ENCODE assay signal across 1 cellular context in the genomic region with DNA sequence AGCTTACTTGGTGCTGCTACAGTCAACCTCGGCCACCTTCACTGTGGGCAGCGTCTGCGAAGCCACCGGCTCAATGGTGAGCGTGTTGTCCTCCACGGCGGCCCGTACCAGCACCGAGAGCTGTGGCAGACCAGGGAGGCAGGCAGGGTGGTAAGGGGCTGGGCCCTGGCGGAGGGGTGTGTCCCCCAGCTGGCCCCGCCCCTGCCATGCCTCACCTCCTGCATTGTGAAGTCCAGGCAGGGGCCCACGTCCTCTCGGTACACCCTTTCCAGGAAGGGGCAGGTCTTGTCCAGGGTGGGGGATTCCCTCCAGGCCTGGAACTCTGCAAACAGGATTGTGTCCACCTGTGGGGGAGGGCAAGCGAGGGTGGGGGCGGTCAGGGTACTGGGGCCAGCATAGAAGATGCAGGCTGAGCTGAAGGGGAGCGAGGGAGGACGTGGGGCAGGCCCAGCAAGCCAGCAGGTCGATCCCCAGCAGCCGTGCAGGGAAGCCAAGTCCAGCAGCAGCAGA.
TF ChIP-seq lines count a peak whose summit lies in the region.

No MANE protein-coding gene starts in this region.

TF ChIP-seq in HepG2, 621 proteins besides CTCF, POLR2A, EP300 and RAD21 (continued from another document):
- TF ChIP-seq, protein P1, sequence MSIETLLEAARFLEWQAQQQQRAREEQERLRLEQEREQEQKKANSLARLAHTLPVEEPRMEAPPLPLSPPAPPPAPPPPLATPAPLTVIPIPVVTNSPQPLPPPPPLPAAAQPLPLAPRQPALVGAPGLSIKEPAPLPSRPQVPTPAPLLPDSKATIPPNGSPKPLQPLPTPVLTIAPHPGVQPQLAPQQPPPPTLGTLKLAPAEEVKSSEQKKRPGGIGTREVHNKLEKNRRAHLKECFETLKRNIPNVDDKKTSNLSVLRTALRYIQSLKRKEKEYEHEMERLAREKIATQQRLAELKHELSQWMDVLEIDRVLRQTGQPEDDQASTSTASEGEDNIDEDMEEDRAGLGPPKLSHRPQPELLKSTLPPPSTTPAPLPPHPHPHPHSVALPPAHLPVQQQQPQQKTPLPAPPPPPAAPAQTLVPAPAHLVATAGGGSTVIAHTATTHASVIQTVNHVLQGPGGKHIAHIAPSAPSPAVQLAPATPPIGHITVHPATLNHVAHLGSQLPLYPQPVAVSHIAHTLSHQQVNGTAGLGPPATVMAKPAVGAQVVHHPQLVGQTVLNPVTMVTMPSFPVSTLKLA (IDR thresholded peaks at IDR 0.05): no peak
- TF ChIP-seq ZNF773 (CRISPR knock-in tag; IDR thresholded peaks at IDR 0.05; ENCODE audit: borderline replicate concordance) (no peak), ELF1 (CRISPR knock-in tag; IDR thresholded peaks at IDR 0.05) (peak; percentile 34; the same call in 1 of the 2 replicates), TAF15 (IDR thresholded peaks at IDR 0.05; ENCODE audit: low read depth, low read length, poor library complexity, severe bottlenecking) (no peak), ZNF256 (CRISPR knock-in tag; conservative IDR thresholded peaks at IDR 0.05) (no peak), SRF (IDR thresholded peaks at IDR 0.05; ENCODE audit: low read depth, low read length) (no peak), FOXA1 (IDR thresholded peaks at IDR 0.05) (no peak), FOXA1 (CRISPR knock-in tag; IDR thresholded peaks at IDR 0.05) (no peak), ZNF530 (CRISPR knock-in tag; IDR thresholded peaks at IDR 0.05; ENCODE audit: low read depth) (no peak), SNRNP70 (IDR thresholded peaks at IDR 0.05; ENCODE audit: low read depth, low read length) (no peak), PAX8 (CRISPR knock-in tag; IDR thresholded peaks at IDR 0.05; ENCODE audit: borderline replicate concordance) (peak; percentile 67; the same call in 1 of the 2 replicates), MTF2 (CRISPR knock-in tag; IDR thresholded peaks at IDR 0.05; ENCODE audit: borderline replicate concordance) (no peak), ZBTB7A (CRISPR knock-in tag; IDR thresholded peaks at IDR 0.05) (peak; percentile 64), THYN1 (CRISPR knock-in tag; IDR thresholded peaks at IDR 0.05; ENCODE audit: borderline replicate concordance, low read depth) (no peak), HNF4A (CRISPR knock-in tag; IDR thresholded peaks at IDR 0.05) (no peak), NCOR1 (IDR thresholded peaks at IDR 0.05; ENCODE audit: borderline replicate concordance, low read length) (no peak), NPAS2 (CRISPR knock-in tag; IDR thresholded peaks at IDR 0.05; ENCODE audit: borderline replicate concordance) (no peak), SMAD3 (CRISPR knock-in tag; IDR thresholded peaks at IDR 0.05) (no peak), MED8 (CRISPR knock-in tag; IDR thresholded peaks at IDR 0.05; ENCODE audit: insufficient replicate concordance) (no peak), LCORL (IDR thresholded peaks at IDR 0.05) (no peak), LCORL (CRISPR knock-in tag; IDR thresholded peaks at IDR 0.05) (no peak; the same call in 1 of the 2 replicates), ZNF644 (CRISPR knock-in tag; IDR thresholded peaks at IDR 0.05; ENCODE audit: low read depth) (no peak), CENPX (CRISPR knock-in tag; IDR thresholded peaks at IDR 0.05) (no peak), CENPT (CRISPR knock-in tag; IDR thresholded peaks at IDR 0.05; ENCODE audit: low read depth) (no peak), ZNF354B (CRISPR knock-in tag; IDR thresholded peaks at IDR 0.05) (no peak), KAT2B (IDR thresholded peaks at IDR 0.05; ENCODE audit: borderline replicate concordance, low read depth, low read length) (no peak), SP1 (IDR thresholded peaks at IDR 0.05) (no peak), SP1 (CRISPR knock-in tag; IDR thresholded peaks at IDR 0.05) (peak; percentile 84), KMT2B (CRISPR knock-in tag; IDR thresholded peaks at IDR 0.05) (no peak), ZNF674 (CRISPR knock-in tag; IDR thresholded peaks at IDR 0.05; ENCODE audit: low read depth) (no peak), ZKSCAN8 (CRISPR knock-in tag; IDR thresholded peaks at IDR 0.05; ENCODE audit: borderline replicate concordance) (no peak), ZNF549 (CRISPR knock-in tag; IDR thresholded peaks at IDR 0.05) (no peak), HMGA1 (CRISPR knock-in tag; conservative IDR thresholded peaks at IDR 0.05) (no peak), ZNF124 (CRISPR knock-in tag; IDR thresholded peaks at IDR 0.05) (no peak), TEAD3 (CRISPR knock-in tag; optimal IDR thresholded peaks at IDR 0.05; ENCODE audit: borderline replicate concordance) (peak; percentile 15), ZNF761 (CRISPR knock-in tag; conservative IDR thresholded peaks at IDR 0.05) (0 out of 2 replicates have a peak, but pooled peaks have one; percentile 45), SIX4 (CRISPR knock-in tag; IDR thresholded peaks at IDR 0.05) (no peak), ZKSCAN1 (IDR thresholded peaks at IDR 0.05; ENCODE audit: low read length) (no peak), NONO (IDR thresholded peaks at IDR 0.05) (no peak), NONO (CRISPR knock-in tag; conservative IDR thresholded peaks at IDR 0.05) (no peak), ZMAT3 (CRISPR knock-in tag; conservative IDR thresholded peaks at IDR 0.05) (no peak)
- TF ChIP-seq, protein P2, sequence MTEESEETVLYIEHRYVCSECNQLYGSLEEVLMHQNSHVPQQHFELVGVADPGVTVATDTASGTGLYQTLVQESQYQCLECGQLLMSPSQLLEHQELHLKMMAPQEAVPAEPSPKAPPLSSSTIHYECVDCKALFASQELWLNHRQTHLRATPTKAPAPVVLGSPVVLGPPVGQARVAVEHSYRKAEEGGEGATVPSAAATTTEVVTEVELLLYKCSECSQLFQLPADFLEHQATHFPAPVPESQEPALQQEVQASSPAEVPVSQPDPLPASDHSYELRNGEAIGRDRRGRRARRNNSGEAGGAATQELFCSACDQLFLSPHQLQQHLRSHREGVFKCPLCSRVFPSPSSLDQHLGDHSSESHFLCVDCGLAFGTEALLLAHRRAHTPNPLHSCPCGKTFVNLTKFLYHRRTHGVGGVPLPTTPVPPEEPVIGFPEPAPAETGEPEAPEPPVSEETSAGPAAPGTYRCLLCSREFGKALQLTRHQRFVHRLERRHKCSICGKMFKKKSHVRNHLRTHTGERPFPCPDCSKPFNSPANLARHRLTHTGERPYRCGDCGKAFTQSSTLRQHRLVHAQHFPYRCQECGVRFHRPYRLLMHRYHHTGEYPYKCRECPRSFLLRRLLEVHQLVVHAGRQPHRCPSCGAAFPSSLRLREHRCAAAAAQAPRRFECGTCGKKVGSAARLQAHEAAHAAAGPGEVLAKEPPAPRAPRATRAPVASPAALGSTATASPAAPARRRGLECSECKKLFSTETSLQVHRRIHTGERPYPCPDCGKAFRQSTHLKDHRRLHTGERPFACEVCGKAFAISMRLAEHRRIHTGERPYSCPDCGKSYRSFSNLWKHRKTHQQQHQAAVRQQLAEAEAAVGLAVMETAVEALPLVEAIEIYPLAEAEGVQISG (CRISPR knock-in tag; IDR thresholded peaks at IDR 0.05): peak; percentile 25; the same call in 1 of the 2 replicates
- TF ChIP-seq, protein P3, sequence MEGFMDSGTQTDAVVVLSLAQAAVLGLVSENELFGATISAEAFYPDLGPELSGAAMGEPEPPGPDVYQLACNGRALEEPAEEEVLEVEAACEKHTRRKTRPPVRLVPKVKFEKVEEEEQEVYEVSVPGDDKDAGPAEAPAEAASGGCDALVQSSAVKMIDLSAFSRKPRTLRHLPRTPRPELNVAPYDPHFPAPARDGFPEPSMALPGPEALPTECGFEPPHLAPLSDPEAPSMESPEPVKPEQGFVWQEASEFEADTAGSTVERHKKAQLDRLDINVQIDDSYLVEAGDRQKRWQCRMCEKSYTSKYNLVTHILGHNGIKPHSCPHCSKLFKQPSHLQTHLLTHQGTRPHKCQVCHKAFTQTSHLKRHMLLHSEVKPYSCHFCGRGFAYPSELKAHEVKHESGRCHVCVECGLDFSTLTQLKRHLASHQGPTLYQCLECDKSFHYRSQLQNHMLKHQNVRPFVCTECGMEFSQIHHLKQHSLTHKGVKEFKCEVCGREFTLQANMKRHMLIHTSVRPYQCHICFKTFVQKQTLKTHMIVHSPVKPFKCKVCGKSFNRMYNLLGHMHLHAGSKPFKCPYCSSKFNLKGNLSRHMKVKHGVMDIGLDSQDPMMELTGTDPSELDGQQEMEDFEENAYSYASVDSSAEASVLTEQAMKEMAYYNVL (CRISPR knock-in tag; IDR thresholded peaks at IDR 0.05; ENCODE audit: borderline replicate concordance): no peak
- TF ChIP-seq, protein P4, sequence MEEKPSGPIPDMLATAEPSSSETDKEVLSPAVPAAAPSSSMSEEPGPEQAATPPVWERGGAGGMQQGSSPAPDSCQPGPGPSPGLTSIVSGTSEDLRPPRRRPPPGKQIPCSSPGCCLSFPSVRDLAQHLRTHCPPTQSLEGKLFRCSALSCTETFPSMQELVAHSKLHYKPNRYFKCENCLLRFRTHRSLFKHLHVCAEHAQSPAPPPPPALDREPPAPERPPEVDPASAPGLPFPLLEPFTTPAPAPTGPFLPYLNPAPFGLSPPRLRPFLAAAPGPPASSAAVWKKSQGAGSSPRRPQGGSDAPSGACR (CRISPR knock-in tag; IDR thresholded peaks at IDR 0.05): no peak
- TF ChIP-seq, protein P5, sequence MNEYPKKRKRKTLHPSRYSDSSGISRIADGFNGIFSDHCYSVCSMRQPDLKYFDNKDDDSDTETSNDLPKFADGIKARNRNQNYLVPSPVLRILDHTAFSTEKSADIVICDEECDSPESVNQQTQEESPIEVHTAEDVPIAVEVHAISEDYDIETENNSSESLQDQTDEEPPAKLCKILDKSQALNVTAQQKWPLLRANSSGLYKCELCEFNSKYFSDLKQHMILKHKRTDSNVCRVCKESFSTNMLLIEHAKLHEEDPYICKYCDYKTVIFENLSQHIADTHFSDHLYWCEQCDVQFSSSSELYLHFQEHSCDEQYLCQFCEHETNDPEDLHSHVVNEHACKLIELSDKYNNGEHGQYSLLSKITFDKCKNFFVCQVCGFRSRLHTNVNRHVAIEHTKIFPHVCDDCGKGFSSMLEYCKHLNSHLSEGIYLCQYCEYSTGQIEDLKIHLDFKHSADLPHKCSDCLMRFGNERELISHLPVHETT (CRISPR knock-in tag; conservative IDR thresholded peaks at IDR 0.05): no peak
- TF ChIP-seq, protein P6, sequence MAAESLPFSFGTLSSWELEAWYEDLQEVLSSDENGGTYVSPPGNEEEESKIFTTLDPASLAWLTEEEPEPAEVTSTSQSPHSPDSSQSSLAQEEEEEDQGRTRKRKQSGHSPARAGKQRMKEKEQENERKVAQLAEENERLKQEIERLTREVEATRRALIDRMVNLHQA (CRISPR knock-in tag; IDR thresholded peaks at IDR 0.05): no peak
- TF ChIP-seq, protein P7, sequence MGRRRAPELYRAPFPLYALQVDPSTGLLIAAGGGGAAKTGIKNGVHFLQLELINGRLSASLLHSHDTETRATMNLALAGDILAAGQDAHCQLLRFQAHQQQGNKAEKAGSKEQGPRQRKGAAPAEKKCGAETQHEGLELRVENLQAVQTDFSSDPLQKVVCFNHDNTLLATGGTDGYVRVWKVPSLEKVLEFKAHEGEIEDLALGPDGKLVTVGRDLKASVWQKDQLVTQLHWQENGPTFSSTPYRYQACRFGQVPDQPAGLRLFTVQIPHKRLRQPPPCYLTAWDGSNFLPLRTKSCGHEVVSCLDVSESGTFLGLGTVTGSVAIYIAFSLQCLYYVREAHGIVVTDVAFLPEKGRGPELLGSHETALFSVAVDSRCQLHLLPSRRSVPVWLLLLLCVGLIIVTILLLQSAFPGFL (CRISPR knock-in tag; IDR thresholded peaks at IDR 0.05): no peak
